In genomic region chr22:28379075-28379806, GRCh38 we compare ENCODE assay signal across 20 cellular contexts.
DNase-seq lines count a peak whose midpoint lies in the region; ATAC-seq and TF ChIP-seq lines count a peak whose summit lies in the region.
"Had no signal": no experiment of that assay in that cellular context is flagged by ENCODE, and none has a peak within 500 bp of the region (broad histone marks: within the 10 kb centered on the region; RNA-seq: fewer than 3 reads in every experiment).

No MANE protein-coding gene starts in this region.

- CTCF ChIA-PET in IMR-90 (lab: Yijun Ruan, JAX): no interaction called here

- H2AK5ac ChIP-seq in IMR-90 (ENCODE audit: low read depth, low read length): no peak overlapping the region

- H2BK5ac ChIP-seq in IMR-90 (ENCODE audit: low read depth, low read length, poor library complexity, severe bottlenecking): no peak overlapping the region

- TF ChIP-seq CTCF in IMR-90 (conservative IDR thresholded peaks at IDR 0.05; ENCODE audit: low read depth, low read length) (no peak), fibroblast of the aortic adventitia (IDR thresholded peaks at IDR 0.05; ENCODE audit: insufficient read depth, low read length) (no peak)

- no peaks in the 10 kb centered on the region for H3K9me1 ChIP-seq in IMR-90 (ENCODE audit: insufficient read depth, low read length)

- no peak for TF ChIP-seq RAD21 in IMR-90 (IDR thresholded peaks at IDR 0.05; ENCODE audit: low read length)

- dilution Hi-C loops in IMR-90 (cut with HindIII; ENCODE audit: low sequenced_read_pairs, unreplicated experiment): no loop called here

- no peak overlapping the region for H4K5ac ChIP-seq in IMR-90 (ENCODE audit: low read depth, low read length)

- H2BK15ac ChIP-seq in IMR-90 (ENCODE audit: low read depth, low read length): no peak overlapping the region

- no peak overlapping the region for H4K91ac ChIP-seq in IMR-90 (ENCODE audit: insufficient read depth, low read depth, low read length)

- no peaks in the 10 kb centered on the region for H3K9me3 ChIP-seq in IMR-90 (ENCODE audit: control insufficient read depth, insufficient read depth, low read length)
- no peaks in the 10 kb centered on the region for H3K9me3 ChIP-seq in SK-N-MC (ENCODE audit: low read depth, low read length)
- H3K9me3 ChIP-seq: gastroesophageal sphincter, HAP-1, lower lobe of right lung, psoas muscle had no signal

- peak overlapping the region; percentile 26; the same call in 1 of the 2 replicates for H3K18ac ChIP-seq in IMR-90 (ENCODE audit: low read depth, low read length)

- no peak overlapping the region for H2AK9ac ChIP-seq in IMR-90 (replicated peaks; ENCODE audit: low read depth, low read length, poor library complexity)

- H3K36me3 ChIP-seq in IMR-90 (ENCODE audit: control insufficient read depth, insufficient read depth, low read length) (no peaks in the 10 kb centered on the region), SK-N-MC (ENCODE audit: insufficient read depth, low read length) (no peaks in the 10 kb centered on the region)
- H3K36me3 ChIP-seq: gastroesophageal sphincter, HAP-1, lower lobe of right lung had no signal

- in situ Hi-C loops in IMR-90 (cut with MboI; ENCODE audit: low sequenced_read_pairs): no loop called here

- H3K4me1 ChIP-seq in IMR-90 (ENCODE audit: control insufficient read depth, insufficient read depth, low read length): peaks cover 6% of the 10 kb centered on the region

- no peak overlapping the region for H2BK120ac ChIP-seq in IMR-90 (ENCODE audit: low read depth, low read length)

- no peak overlapping the region for H3K4me2 ChIP-seq in IMR-90 (ENCODE audit: low read depth, low read length)

- H3K23ac ChIP-seq in IMR-90 (ENCODE audit: low read depth, low read length): no peak overlapping the region

- intact Hi-C loops in IMR-90 (cut with micrococcal nuclease): no loop called here

- peaks cover 6% of the 10 kb centered on the region in 2 experiments; a peak in 3 of 4 replicates for H3K79me1 ChIP-seq in IMR-90 (ENCODE audit: low read depth in 1 of 2, low read length in 2 of 2)

- POLR2A ChIA-PET in IMR-90 (lab: Charles Lee; ENCODE audit: unreplicated experiment): no interaction called here

- H4K8ac ChIP-seq in IMR-90 (ENCODE audit: low read depth in 2 of 2, low read length in 2 of 2): no peak overlapping the region

- no peak overlapping the region for H3K56ac ChIP-seq in IMR-90 (ENCODE audit: extremely low read depth, insufficient read depth, low read length)

- H3K27ac ChIP-seq in IMR-90 (ENCODE audit: insufficient read depth, low read length): no peak overlapping the region
- 0 out of 2 replicates have a peak overlapping the region, but pooled peaks have one; percentile 9 for H3K27ac ChIP-seq in SK-N-MC
- H3K27ac ChIP-seq: gastroesophageal sphincter, lower lobe of right lung, psoas muscle had no signal

- ATAC-seq in IMR-90 (ENCODE audit: low read depth) (no peak), GM19397 (IDR thresholded peaks at IDR 0.05; ENCODE audit: unreplicated experiment) (no peak)
- ATAC-seq: gastroesophageal sphincter, psoas muscle had no signal

- BruUV-seq in IMR-90 (replicated peaks; lab: Mats Ljungman, UMichigan): no TSS peak

- peak; percentile 22 to 29 for DNase-seq in AML-193 (lab: John Stamatoyannopoulos, UW)
- DNase-seq in IMR-90: no peak
- no peak for DNase-seq in SK-N-MC (ENCODE audit: low read depth, low spot score)
- DNase-seq in fibroblast of the aortic adventitia (ENCODE audit: low read depth): peak; percentile 24
- no peak for DNase-seq in DMS 273 treated with DMSO at 0.1 percent for 48 hours (lab: John Stamatoyannopoulos, UW)
- DNase-seq in SKM-1 (lab: John Stamatoyannopoulos, UW; ENCODE audit: unreplicated experiment): no peak
- DNase-seq: DMS79, erythroblast, hypothalamus, KBM-7, lower lobe of right lung, NCI-H1092 treated with DMSO at 0.1 percent for 48 hours, NCI-H2029, NCI-H226, NCI-H748 treated with DMSO at 0.1 percent for 48 hours, psoas muscle, SIG-M5 had no signal

- H3K4me3 ChIP-seq in IMR-90 (ENCODE audit: insufficient read depth, low read depth, low read length) (no peak overlapping the region), SK-N-MC (no peak overlapping the region), fibroblast of the aortic adventitia (ENCODE audit: low read depth, low read length) (no peak overlapping the region)
- H3K4me3 ChIP-seq: gastroesophageal sphincter, HAP-1, lower lobe of right lung, psoas muscle had no signal

- H3K4ac ChIP-seq in IMR-90 (ENCODE audit: low read depth, low read length): no peak overlapping the region

- H3K9ac ChIP-seq in IMR-90 (ENCODE audit: low read depth, low read length) (no peak overlapping the region), SK-N-MC (ENCODE audit: insufficient read length) (no peak overlapping the region)

- no peak overlapping the region for H3K14ac ChIP-seq in IMR-90 (replicated peaks; ENCODE audit: low read depth, low read length)

- TF ChIP-seq POLR2A in IMR-90 (IDR thresholded peaks at IDR 0.05; ENCODE audit: low read depth, low read length): no peak

- H2BK20ac ChIP-seq in IMR-90 (ENCODE audit: low read depth, low read length): no peak overlapping the region

- H3K27me3 ChIP-seq in IMR-90 (ENCODE audit: control insufficient read depth, insufficient read depth, low read length): no peaks in the 10 kb centered on the region
- H3K27me3 ChIP-seq: gastroesophageal sphincter had no signal

- no peaks in the 10 kb centered on the region; the same call in 1 of the 2 replicates for H4K20me1 ChIP-seq in IMR-90 (ENCODE audit: insufficient read depth, low read length)

- no peak overlapping the region for H2AFZ ChIP-seq in IMR-90 (replicated peaks; ENCODE audit: low read length, poor library complexity)

TF ChIP-seq in IMR-90, 13 proteins besides CTCF, POLR2A, EP300 and RAD21:
- TF ChIP-seq MAZ (IDR thresholded peaks at IDR 0.05; ENCODE audit: borderline replicate concordance, low read depth, low read length): no peak
- TF ChIP-seq ELK1 (IDR thresholded peaks at IDR 0.05; ENCODE audit: borderline replicate concordance, low read depth, low read length): no peak
- peak; percentile 72 for TF ChIP-seq MAFK (IDR thresholded peaks at IDR 0.05; ENCODE audit: low read depth, low read length)
- no peak for TF ChIP-seq MXI1 (IDR thresholded peaks at IDR 0.05; ENCODE audit: borderline replicate concordance, low read depth, low read length)
- peak; percentile 85 for TF ChIP-seq NFE2L2 (IDR thresholded peaks at IDR 0.05; ENCODE audit: low read depth, low read length)
- TF ChIP-seq SMC3 (IDR thresholded peaks at IDR 0.05; ENCODE audit: low read depth, low read length): no peak
- no peak for TF ChIP-seq RCOR1 (IDR thresholded peaks at IDR 0.05; ENCODE audit: insufficient replicate concordance, low read length)
- TF ChIP-seq CEBPB (IDR thresholded peaks at IDR 0.05; ENCODE audit: low read depth, low read length): 0 out of 2 replicates have a peak, but pooled peaks have one; percentile 21
TF ChIP-seq in IMR-90: peak in this region for 3.

Comparison
In these comparisons a context has a peak if more than half of its experiments do, and no peak if none do; other contexts are left out.
1. DNase-seq: peak in AML-193 (2 of 2) and fibroblast of the aortic adventitia (single experiment); none in IMR-90 (single experiment), SK-N-MC (single experiment), DMS 273 treated with DMSO at 0.1 percent for 48 hours (single experiment) and SKM-1 (single experiment).